Comparison of ENCODE assay signal across 13 cellular contexts in genomic region chr12:46224401-46224800, GRCh38. TPM values are rescaled to one million over a fixed set of nuclear protein-coding genes. Genes with fewer than 3 reads are reported as not detected.
DNase-seq lines count a peak whose midpoint lies in the region; ATAC-seq and TF ChIP-seq lines count a peak whose summit lies in the region.
"Had no signal": no experiment of that assay in that cellular context is flagged by ENCODE, and none has a peak within 500 bp of the region (broad histone marks: within the 10 kb centered on the region; RNA-seq: fewer than 3 reads in every experiment).

No MANE protein-coding gene starts in this region.

- intact Hi-C loops in left ventricle myocardium inferior (cut with micrococcal nuclease), result no loop called here

- peaks cover 51% of the 10 kb centered on the region for H3K4me1 Mint-ChIP-seq in activated T-helper 17 cell treated with anti-CD3 and anti-CD28 coated beads, Interleukin-2, amount 50 U/mL, for 72 hours

- H3K27ac Mint-ChIP-seq in activated T-helper 17 cell treated with anti-CD3 and anti-CD28 coated beads, Interleukin-2, amount 50 U/mL, for 72 hours, result peak overlapping the region; percentile 69

- no peaks in the 10 kb centered on the region for H3K36me3 ChIP-seq in left ventricle myocardium inferior
- H3K36me3 ChIP-seq in skeletal muscle tissue (ENCODE audit: control insufficient read depth in 3 of 3, insufficient read depth in 3 of 3, low read length in 3 of 3), result no peaks in the 10 kb centered on the region

- peaks cover 100% of the 10 kb centered on the region for H3K36me3 Mint-ChIP-seq in activated T-helper 17 cell treated with anti-CD3 and anti-CD28 coated beads, Interleukin-2, amount 50 U/mL, for 72 hours (ENCODE audit: low read depth)

- no peak for ATAC-seq in activated T-helper 17 cell treated with anti-CD3 and anti-CD28 coated beads, Interleukin-2, amount 50 U/mL, for 72 hours (replicated peaks)
- ATAC-seq in GM18511 (IDR thresholded peaks at IDR 0.05; ENCODE audit: unreplicated experiment), result no peak

- no peak for TF ChIP-seq CTCF in left ventricle myocardium inferior (IDR thresholded peaks at IDR 0.05; ENCODE audit: borderline replicate concordance)

- peak; percentile 85 for DNase-seq in GM04503 (ENCODE audit: low read depth)
- peak; percentile 33 for DNase-seq in left ventricle myocardium inferior
- no peak for DNase-seq in T-helper 1 cell
- no peak for DNase-seq in occipital lobe (lab: John Stamatoyannopoulos, UW)
- DNase-seq in glomerular visceral epithelial cell (ENCODE audit: extremely low spot score), result no peak
- DNase-seq: H9; NCI-H1436; PC-9; stimulated activated naive CD4-positive, alpha-beta T cell treated with Interleukin-2 at 50 U/mL for 16 hours had no signal

- peaks cover 57% of the 10 kb centered on the region for H3K4me1 ChIP-seq in left ventricle myocardium inferior
- peaks cover 3 to 15% (median 10%) of the 10 kb centered on the region in 3 donors for H3K4me1 ChIP-seq in skeletal muscle tissue (ENCODE audit: control insufficient read depth in 3 of 3, insufficient read depth in 3 of 3, low read length in 3 of 3)

- H3K4me3 ChIP-seq in left ventricle myocardium inferior (no peak overlapping the region), skeletal muscle tissue (ENCODE audit: low read length in 3 of 3) (no peak overlapping the region)
- H3K4me3 ChIP-seq: PC-9 had no signal

- H3K27me3 ChIP-seq in left ventricle myocardium inferior (ENCODE audit: low read depth), result no peaks in the 10 kb centered on the region
- no peaks in the 10 kb centered on the region for H3K27me3 ChIP-seq in skeletal muscle tissue (ENCODE audit: control insufficient read depth in 3 of 3, insufficient read depth in 3 of 3, low read length in 3 of 3)

- peak overlapping the region; percentile 88 for H3K4me3 Mint-ChIP-seq in activated T-helper 17 cell treated with anti-CD3 and anti-CD28 coated beads, Interleukin-2, amount 50 U/mL, for 72 hours
- H3K4me3 Mint-ChIP-seq: H9 had no signal

- no peaks in the 10 kb centered on the region for H3K27me3 Mint-ChIP-seq in activated T-helper 17 cell treated with anti-CD3 and anti-CD28 coated beads, Interleukin-2, amount 50 U/mL, for 72 hours

- H3K27ac ChIP-seq in left ventricle myocardium inferior (replicated peaks), result peak overlapping the region; percentile 21
- peak overlapping the region; percentile 14 for H3K27ac ChIP-seq in skeletal muscle tissue (ENCODE audit: low read depth, low read length)
- H3K27ac ChIP-seq: PC-9, VCaP had no signal

- H3K9me3 Mint-ChIP-seq in activated T-helper 17 cell treated with anti-CD3 and anti-CD28 coated beads, Interleukin-2, amount 50 U/mL, for 72 hours, result no peaks in the 10 kb centered on the region
- H3K9me3 Mint-ChIP-seq: H9 had no signal

- H3K9me3 ChIP-seq in left ventricle myocardium inferior (replicated peaks), result no peaks in the 10 kb centered on the region
- no peaks in the 10 kb centered on the region for H3K9me3 ChIP-seq in skeletal muscle tissue (ENCODE audit: control insufficient read depth in 3 of 3, low read length in 3 of 3)

- H3K9ac ChIP-seq in skeletal muscle tissue (ENCODE audit: low read depth in 1 of 3, low read length in 3 of 3), result no peak overlapping the region

RNA-seq across cellular contexts. Expression of gene SLC38A1, which starts 44.4 kb away (rescaled TPM):
- total RNA-seq in activated T-helper 17 cell treated with anti-CD3 and anti-CD28 coated beads, Interleukin-2, amount 50 U/mL, for 72 hours, result 100 to 1,000 TPM; 161 to 192 TPM
- total RNA-seq in left ventricle myocardium inferior (134 TPM), skeletal muscle tissue (63.2 TPM), occipital lobe (310 TPM)

Comparison
In these comparisons a context has a peak if more than half of its experiments do, and no peak if none do; other contexts are left out.
1. DNase-seq: peak in GM04503 (single experiment) and left ventricle myocardium inferior (single experiment); none in T-helper 1 cell (0 of 5), occipital lobe (single experiment) and glomerular visceral epithelial cell (single experiment).